17 cellular contexts compared by ENCODE assay signal in the genomic region with DNA sequence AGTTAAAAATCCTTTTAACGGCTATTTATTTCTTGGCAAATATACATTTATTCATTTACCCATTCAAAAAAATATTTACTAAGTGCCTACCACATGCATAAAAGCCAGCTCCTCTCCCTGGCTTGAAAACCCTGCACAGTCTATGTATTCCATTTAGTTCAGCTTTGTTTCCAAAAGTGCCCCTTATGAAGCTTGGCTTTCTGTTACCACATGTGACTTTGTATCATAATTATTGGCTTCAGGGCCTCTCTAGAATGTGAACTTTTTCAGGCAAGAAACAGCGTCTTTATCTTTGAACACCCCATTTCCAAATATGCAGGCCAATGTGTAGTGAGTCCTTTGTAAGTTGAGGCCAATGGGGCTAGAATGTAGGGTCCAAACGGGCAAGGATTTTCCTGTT.
DNase-seq lines count a peak whose midpoint lies in the region; ATAC-seq, FAIRE-seq and TF ChIP-seq lines count a peak whose summit lies in the region.
"Had no signal": no experiment of that assay in that cellular context is flagged by ENCODE, and none has a peak within 500 bp of the region (broad histone marks: within the 10 kb centered on the region; RNA-seq: fewer than 3 reads in every experiment).

No MANE protein-coding gene starts in this region.

- H3K4me3 Mint-ChIP-seq in T-cell: peak overlapping the region in 1 of 3 donors; percentile 67
- H3K4me3 Mint-ChIP-seq: naive B cell; stimulated activated naive B cell treated with anti-CD40 and anti-IgM and Interleukin-4, amounts not matched to agents 10 μg/mL and 1 μg/mL and 100 μg/mL, for 72 hours had no signal

- POLR2A ChIA-PET in T-cell (lab: Charles Lee): no interaction called here

- H3K36me3 ChIP-seq in BLaER1 (peaks cover 5% of the 10 kb centered on the region; the same call in 1 of the 2 replicates), left ventricle myocardium inferior (no peaks in the 10 kb centered on the region), testis (ENCODE audit: low read depth, missing control alignments) (no peaks in the 10 kb centered on the region), pancreas (no peaks in the 10 kb centered on the region)
- H3K36me3 ChIP-seq: lower lobe of right lung had no signal

- CTCF ChIA-PET in T-cell (lab: Charles Lee): interaction anchor here in 1 of 2 donors (0.6 kb wide), 1 partner anchor 292 kb away, joined by 4 read pairs; no protein-coding TSS in a partner anchor

- no peak overlapping the region for H3K9ac ChIP-seq in BLaER1

- peaks cover 6% of the 10 kb centered on the region; the same call in 1 of the 2 replicates for H4K20me1 ChIP-seq in BLaER1

- DNase-seq in NCI-H69 (lab: John Stamatoyannopoulos, UW) (peak; percentile 31), left ventricle myocardium inferior (no peak), DMS114 treated with DMSO at 0.1 percent for 48 hours (lab: John Stamatoyannopoulos, UW; ENCODE audit: unreplicated experiment) (no peak), testis (no peak), T-cell (no peak), pancreas (no peak)
- DNase-seq: COR-L47; naive B cell; NCI-H1694 treated with DMSO at 0.1 percent for 48 hours; NCI-H524 treated with DMSO at 0.1 percent for 48 hours; OCI-M1; stimulated activated CD4-positive, alpha-beta T cell treated with anti-CD3 and anti-CD28 coated beads, Interleukin-15, amount 100 ng/mL, for 24 hours; stimulated activated naive B cell treated with anti-CD40 and anti-IgM and Interleukin-4, amounts not matched to agents 10 μg/mL and 1 μg/mL and 100 μg/mL, for 72 hours had no signal

- WGBS in testis, 2 donors: 41 to 55% methylated on average over 3 of the region's 3 CpGs
- 45 to 48% methylated on average over 3 of the region's 3 CpGs for WGBS in pancreas, 2 donors

- H3K4me1 ChIP-seq in BLaER1 (peaks cover 29% of the 10 kb centered on the region), left ventricle myocardium inferior (peaks cover 46% of the 10 kb centered on the region), testis (peaks cover 19% of the 10 kb centered on the region), pancreas (peaks cover 26 to 40% (median 30%) of the 10 kb centered on the region in 3 donors)

- no peaks in the 10 kb centered on the region for H3K9me3 Mint-ChIP-seq in T-cell

- intact Hi-C loops in left ventricle myocardium inferior (cut with micrococcal nuclease): no loop called here
- intact Hi-C loops in testis (cut with DNase I; ENCODE audit: low total_unique reads): no loop called here
- intact Hi-C loops in pancreas (cut with DNase I): no loop called here

- no peaks in the 10 kb centered on the region for H3K36me3 Mint-ChIP-seq in T-cell
- H3K36me3 Mint-ChIP-seq: naive B cell; stimulated activated naive B cell treated with anti-CD40 and anti-IgM and Interleukin-4, amounts not matched to agents 10 μg/mL and 1 μg/mL and 100 μg/mL, for 72 hours had no signal

- H3K4me1 Mint-ChIP-seq in T-cell: peaks cover 34 to 57% (median 45%) of the 10 kb centered on the region in 3 donors
- H3K4me1 Mint-ChIP-seq: stimulated activated naive B cell treated with anti-CD40 and anti-IgM and Interleukin-4, amounts not matched to agents 10 μg/mL and 1 μg/mL and 100 μg/mL, for 72 hours had no signal

- H3K27ac ChIP-seq in BLaER1 (no peak overlapping the region), left ventricle myocardium inferior (replicated peaks) (peak overlapping the region; percentile 70), skin epidermis (peak overlapping the region in 12 of 21 experiments; percentile 1 to 81 (median 32)), testis (peak overlapping the region in 1 of 2 donors; percentile 50), pancreas (no peak overlapping the region)

- FAIRE-seq in pancreas (lab: Jason Lieb, UNC): no peak

- H3K27me3 ChIP-seq in BLaER1 (no peaks in the 10 kb centered on the region), left ventricle myocardium inferior (ENCODE audit: low read depth) (no peaks in the 10 kb centered on the region), testis (no peaks in the 10 kb centered on the region), pancreas (no peaks in the 10 kb centered on the region)

- TF ChIP-seq POLR2A in testis (IDR thresholded peaks at IDR 0.05): no peak

- H3K9me3 ChIP-seq in BLaER1: no peaks in the 10 kb centered on the region; the same call in 1 of the 2 replicates
- no peaks in the 10 kb centered on the region for H3K9me3 ChIP-seq in left ventricle myocardium inferior (replicated peaks)
- no peaks in the 10 kb centered on the region for H3K9me3 ChIP-seq in testis
- H3K9me3 ChIP-seq in pancreas: no peaks in the 10 kb centered on the region
- H3K9me3 ChIP-seq: lower lobe of right lung had no signal

- peak overlapping the region in 1 of 2 donors; percentile 95 for H3K27ac Mint-ChIP-seq in T-cell
- H3K27ac Mint-ChIP-seq: naive B cell; stimulated activated naive B cell treated with anti-CD40 and anti-IgM and Interleukin-4, amounts not matched to agents 10 μg/mL and 1 μg/mL and 100 μg/mL, for 72 hours had no signal

- TF ChIP-seq CTCF in left ventricle myocardium inferior (IDR thresholded peaks at IDR 0.05; ENCODE audit: borderline replicate concordance): no peak
- no peak for TF ChIP-seq CTCF in testis (IDR thresholded peaks at IDR 0.05)
- TF ChIP-seq CTCF in pancreas (IDR thresholded peaks at IDR 0.05): no peak

- no peak for ATAC-seq in T-cell (replicated peaks in 1 of 4)
- ATAC-seq in pancreas: no peak
- ATAC-seq: activated CD4-positive, CD25-positive, alpha-beta regulatory T cell treated with anti-CD3 and anti-CD28 coated beads, Interleukin-2, amount 50 U/mL, for 24 hours; stimulated activated naive B cell treated with anti-CD40 and anti-IgM and Interleukin-4, amounts not matched to agents 10 μg/mL and 1 μg/mL and 100 μg/mL, for 72 hours had no signal

- no peak overlapping the region for H3K4me3 ChIP-seq in BLaER1
- peak overlapping the region; percentile 45 for H3K4me3 ChIP-seq in left ventricle myocardium inferior
- no peak overlapping the region for H3K4me3 ChIP-seq in skin epidermis
- H3K4me3 ChIP-seq in testis: no peak overlapping the region
- H3K4me3 ChIP-seq in pancreas: no peak overlapping the region

- H3K27me3 Mint-ChIP-seq in T-cell: no peaks in the 10 kb centered on the region
- H3K27me3 Mint-ChIP-seq: stimulated activated naive B cell treated with anti-CD40 and anti-IgM and Interleukin-4, amounts not matched to agents 10 μg/mL and 1 μg/mL and 100 μg/mL, for 72 hours had no signal

- peak overlapping the region; percentile 62; the same call in 1 of the 2 replicates for H3K4me2 ChIP-seq in BLaER1

Comparison
In these comparisons a context has a peak if more than half of its experiments do, and no peak if none do; other contexts are left out.
1. H3K27ac ChIP-seq: peak in left ventricle myocardium inferior (single experiment) and skin epidermis (12 of 21); none in BLaER1 (single experiment) and pancreas (0 of 4).